In the genomic region with DNA sequence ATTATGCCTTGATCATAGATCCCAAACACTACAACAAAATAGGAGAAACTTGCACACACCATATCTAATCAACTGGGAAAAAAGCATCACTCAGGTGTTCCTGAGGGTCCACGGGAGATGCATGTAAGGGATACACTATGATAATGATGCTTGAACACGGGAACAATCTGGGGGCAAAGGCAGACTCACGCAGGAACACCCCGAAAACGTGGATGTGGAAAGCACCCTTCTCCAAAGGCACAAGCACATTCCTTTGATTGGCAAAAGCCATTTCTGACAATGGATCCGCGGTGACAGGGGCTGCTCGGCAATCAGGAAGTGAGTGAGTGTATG, we compare ENCODE assay signal across 8 cellular contexts. TPM values are rescaled to one million over a fixed set of nuclear protein-coding genes. Genes with fewer than 3 reads are reported as not detected.
A peak's percentile ranks its signal among the peaks of the same experiment; 100 is the strongest.
DNase-seq lines count a peak whose midpoint lies in the region; ATAC-seq and TF ChIP-seq lines count a peak whose summit lies in the region.

No MANE protein-coding gene starts in this region.

- TF ChIP-seq CTCF in GM12875 (IDR thresholded peaks at IDR 0.05; ENCODE audit: borderline replicate concordance, insufficient read depth, low read depth, low read length) (no peak), Loucy (conservative IDR thresholded peaks at IDR 0.05; ENCODE audit: low read length) (no peak), colonic mucosa (IDR thresholded peaks at IDR 0.05) (no peak)

- POLR2A ChIA-PET in naive thymus-derived CD8-positive, alpha-beta T cell (lab: Charles Lee) = interaction anchor here (0.6 to 4.1 kb wide), 11 partner anchors 9 to 457 kb away, joined by 3 to 42 read pairs (median 4); partner anchors contain the start of gene PHB1

- no peaks in the 10 kb centered on the region for H3K9me3 Mint-ChIP-seq in naive thymus-derived CD8-positive, alpha-beta T cell

- peak overlapping the region; percentile 97 for H3K4me2 ChIP-seq in Loucy (ENCODE audit: low read depth, low read length, poor library complexity, severe bottlenecking)

- H3K36me3 Mint-ChIP-seq in naive thymus-derived CD8-positive, alpha-beta T cell = no peaks in the 10 kb centered on the region

- no peak overlapping the region for H2AFZ ChIP-seq in Loucy (ENCODE audit: low read length)

- H3K27me3 ChIP-seq in Loucy (ENCODE audit: insufficient read depth, low read length, poor library complexity, severe bottlenecking) = no peaks in the 10 kb centered on the region
- H3K27me3 ChIP-seq in colonic mucosa = no peaks in the 10 kb centered on the region

- peak overlapping the region; percentile 79 for H3K4me3 ChIP-seq in GM12875 (ENCODE audit: low read depth, low read length)
- H3K4me3 ChIP-seq in Loucy (ENCODE audit: low read length, poor library complexity, severe bottlenecking) = peak overlapping the region; percentile 83
- peak overlapping the region; percentile 63 for H3K4me3 ChIP-seq in colonic mucosa

- no peaks in the 10 kb centered on the region for H3K9me3 ChIP-seq in Loucy (ENCODE audit: insufficient read depth, low read depth, low read length)
- H3K9me3 ChIP-seq in colonic mucosa = no peaks in the 10 kb centered on the region

- H3K27me3 Mint-ChIP-seq in naive thymus-derived CD8-positive, alpha-beta T cell = peaks cover 0 to 3% (median 0%) of the 10 kb centered on the region in 5 donors

- H3K79me2 ChIP-seq in Loucy (ENCODE audit: insufficient read depth, low read length) = peaks cover 53% of the 10 kb centered on the region

- H3F3A ChIP-seq in Loucy (ENCODE audit: low read depth) = 0 out of 2 replicates have a peak, but pooled peaks cover 2% of the 10 kb centered on the region

- peak overlapping the region; percentile 54 to 99 (median 98) for H3K27ac Mint-ChIP-seq in naive thymus-derived CD8-positive, alpha-beta T cell

- H3K4me1 Mint-ChIP-seq in naive thymus-derived CD8-positive, alpha-beta T cell = peaks cover 29 to 75% (median 58%) of the 10 kb centered on the region in 4 donors

- no peaks in the 10 kb centered on the region for H3K36me3 ChIP-seq in Loucy (ENCODE audit: insufficient read depth, low read length)
- no peaks in the 10 kb centered on the region for H3K36me3 ChIP-seq in colonic mucosa

- H4K20me1 ChIP-seq in Loucy (ENCODE audit: insufficient read depth, low read length, poor library complexity, severe bottlenecking) = peaks cover 47% of the 10 kb centered on the region

- H3K9ac ChIP-seq in Loucy (ENCODE audit: low read depth, low read length, poor library complexity, severe bottlenecking) (peak overlapping the region; percentile 90), colonic mucosa (ENCODE audit: low read depth in 2 of 2, low read length in 2 of 2) (peak overlapping the region; percentile 15 to 90)

- intact Hi-C loops in colonic mucosa (cut with DNase I) = no loop called here

- H3K4me1 ChIP-seq in Loucy (ENCODE audit: insufficient read depth, low read length, poor library complexity, severe bottlenecking) (peaks cover 54% of the 10 kb centered on the region), colonic mucosa (peaks cover 14% of the 10 kb centered on the region)

- H3K9me2 ChIP-seq in Loucy (replicated peaks; ENCODE audit: low read depth, low read length) = no peaks in the 10 kb centered on the region

- peak overlapping the region; percentile 89 for H3K27ac ChIP-seq in colonic mucosa

- DNase-seq in colonic mucosa = no peak
- no peak for DNase-seq in naive thymus-derived CD8-positive, alpha-beta T cell
- DNase-seq in RPMI8226 = no peak
- DNase-seq in NCI-H1436 treated with DMSO at 0.1 percent for 48 hours (lab: John Stamatoyannopoulos, UW) = no peak
- no peak for DNase-seq in NCI-H1436 (lab: John Stamatoyannopoulos, UW)

- H3K4me3 Mint-ChIP-seq in naive thymus-derived CD8-positive, alpha-beta T cell = peak overlapping the region; percentile 85 to 99 (median 95)

- ATAC-seq in naive thymus-derived CD8-positive, alpha-beta T cell = no peak
- no peak for ATAC-seq in HG02571 (IDR thresholded peaks at IDR 0.05; ENCODE audit: unreplicated experiment)

RNA-seq across cellular contexts. Expression of gene ZNF652, which starts 1.3 kb away (rescaled TPM):
- total RNA-seq in colonic mucosa = 10 to 100 TPM; 38.1 to 62.5 TPM
- total RNA-seq in naive thymus-derived CD8-positive, alpha-beta T cell = 10 to 100 TPM; 56.5 to 62.2 TPM
- 10 to 100 TPM; 19.9 to 20.8 (median 20.1) TPM for polyA plus RNA-seq in naive thymus-derived CD8-positive, alpha-beta T cell

RNA-seq across cellular contexts. Expression of gene PHB1, which starts 53.9 kb away (rescaled TPM):
- total RNA-seq in colonic mucosa = 100 to 1,000 TPM; 229 to 487 TPM
- 10 to 100 TPM; 61.8 to 70.0 TPM for total RNA-seq in naive thymus-derived CD8-positive, alpha-beta T cell
- polyA plus RNA-seq in naive thymus-derived CD8-positive, alpha-beta T cell = 100 to 1,000 TPM; 156 to 196 (median 164) TPM
